ENCODE assay signal across 1 cellular context in the genomic region with DNA sequence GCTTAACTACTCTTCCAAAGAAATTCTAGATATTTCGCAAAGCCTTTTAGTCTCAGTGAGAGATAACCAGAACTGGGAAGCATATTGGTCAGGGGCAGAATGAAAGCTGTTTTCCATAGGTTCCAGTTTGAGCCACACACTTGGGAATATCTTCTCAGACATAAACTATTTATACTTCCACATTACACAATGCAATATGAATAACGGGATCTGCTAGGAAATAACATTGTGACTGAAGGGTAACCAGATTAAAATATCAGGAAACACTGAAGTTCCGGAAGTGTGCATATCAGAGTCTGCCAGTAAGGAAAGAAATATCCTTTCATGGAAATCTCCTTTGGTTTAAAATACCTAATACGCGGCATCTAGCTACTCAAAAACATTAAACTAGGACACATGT.
TF ChIP-seq lines count a peak whose summit lies in the region.

No MANE protein-coding gene starts in this region.

TF ChIP-seq in WTC11, 78 proteins besides CTCF, POLR2A, EP300 and RAD21 (continued from another document):
- TF ChIP-seq, protein P1, sequence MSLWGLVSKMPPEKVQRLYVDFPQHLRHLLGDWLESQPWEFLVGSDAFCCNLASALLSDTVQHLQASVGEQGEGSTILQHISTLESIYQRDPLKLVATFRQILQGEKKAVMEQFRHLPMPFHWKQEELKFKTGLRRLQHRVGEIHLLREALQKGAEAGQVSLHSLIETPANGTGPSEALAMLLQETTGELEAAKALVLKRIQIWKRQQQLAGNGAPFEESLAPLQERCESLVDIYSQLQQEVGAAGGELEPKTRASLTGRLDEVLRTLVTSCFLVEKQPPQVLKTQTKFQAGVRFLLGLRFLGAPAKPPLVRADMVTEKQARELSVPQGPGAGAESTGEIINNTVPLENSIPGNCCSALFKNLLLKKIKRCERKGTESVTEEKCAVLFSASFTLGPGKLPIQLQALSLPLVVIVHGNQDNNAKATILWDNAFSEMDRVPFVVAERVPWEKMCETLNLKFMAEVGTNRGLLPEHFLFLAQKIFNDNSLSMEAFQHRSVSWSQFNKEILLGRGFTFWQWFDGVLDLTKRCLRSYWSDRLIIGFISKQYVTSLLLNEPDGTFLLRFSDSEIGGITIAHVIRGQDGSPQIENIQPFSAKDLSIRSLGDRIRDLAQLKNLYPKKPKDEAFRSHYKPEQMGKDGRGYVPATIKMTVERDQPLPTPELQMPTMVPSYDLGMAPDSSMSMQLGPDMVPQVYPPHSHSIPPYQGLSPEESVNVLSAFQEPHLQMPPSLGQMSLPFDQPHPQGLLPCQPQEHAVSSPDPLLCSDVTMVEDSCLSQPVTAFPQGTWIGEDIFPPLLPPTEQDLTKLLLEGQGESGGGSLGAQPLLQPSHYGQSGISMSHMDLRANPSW (CRISPR knock-in tag; conservative IDR thresholded peaks at IDR 0.05; ENCODE audit: low read depth): no peak
- TF ChIP-seq NFATC4 (CRISPR knock-in tag; IDR thresholded peaks at IDR 0.05): no peak
- TF ChIP-seq, protein P2, sequence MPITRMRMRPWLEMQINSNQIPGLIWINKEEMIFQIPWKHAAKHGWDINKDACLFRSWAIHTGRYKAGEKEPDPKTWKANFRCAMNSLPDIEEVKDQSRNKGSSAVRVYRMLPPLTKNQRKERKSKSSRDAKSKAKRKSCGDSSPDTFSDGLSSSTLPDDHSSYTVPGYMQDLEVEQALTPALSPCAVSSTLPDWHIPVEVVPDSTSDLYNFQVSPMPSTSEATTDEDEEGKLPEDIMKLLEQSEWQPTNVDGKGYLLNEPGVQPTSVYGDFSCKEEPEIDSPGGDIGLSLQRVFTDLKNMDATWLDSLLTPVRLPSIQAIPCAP (CRISPR knock-in tag; IDR thresholded peaks at IDR 0.05): no peak
- TF ChIP-seq NFE2L1 (CRISPR knock-in tag; IDR thresholded peaks at IDR 0.05): no peak
- TF ChIP-seq, protein P3, sequence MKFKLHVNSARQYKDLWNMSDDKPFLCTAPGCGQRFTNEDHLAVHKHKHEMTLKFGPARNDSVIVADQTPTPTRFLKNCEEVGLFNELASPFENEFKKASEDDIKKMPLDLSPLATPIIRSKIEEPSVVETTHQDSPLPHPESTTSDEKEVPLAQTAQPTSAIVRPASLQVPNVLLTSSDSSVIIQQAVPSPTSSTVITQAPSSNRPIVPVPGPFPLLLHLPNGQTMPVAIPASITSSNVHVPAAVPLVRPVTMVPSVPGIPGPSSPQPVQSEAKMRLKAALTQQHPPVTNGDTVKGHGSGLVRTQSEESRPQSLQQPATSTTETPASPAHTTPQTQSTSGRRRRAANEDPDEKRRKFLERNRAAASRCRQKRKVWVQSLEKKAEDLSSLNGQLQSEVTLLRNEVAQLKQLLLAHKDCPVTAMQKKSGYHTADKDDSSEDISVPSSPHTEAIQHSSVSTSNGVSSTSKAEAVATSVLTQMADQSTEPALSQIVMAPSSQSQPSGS (CRISPR knock-in tag; IDR thresholded peaks at IDR 0.05; ENCODE audit: borderline replicate concordance, low read depth): no peak
- TF ChIP-seq, protein P4, sequence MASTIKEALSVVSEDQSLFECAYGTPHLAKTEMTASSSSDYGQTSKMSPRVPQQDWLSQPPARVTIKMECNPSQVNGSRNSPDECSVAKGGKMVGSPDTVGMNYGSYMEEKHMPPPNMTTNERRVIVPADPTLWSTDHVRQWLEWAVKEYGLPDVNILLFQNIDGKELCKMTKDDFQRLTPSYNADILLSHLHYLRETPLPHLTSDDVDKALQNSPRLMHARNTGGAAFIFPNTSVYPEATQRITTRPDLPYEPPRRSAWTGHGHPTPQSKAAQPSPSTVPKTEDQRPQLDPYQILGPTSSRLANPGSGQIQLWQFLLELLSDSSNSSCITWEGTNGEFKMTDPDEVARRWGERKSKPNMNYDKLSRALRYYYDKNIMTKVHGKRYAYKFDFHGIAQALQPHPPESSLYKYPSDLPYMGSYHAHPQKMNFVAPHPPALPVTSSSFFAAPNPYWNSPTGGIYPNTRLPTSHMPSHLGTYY (CRISPR knock-in tag; IDR thresholded peaks at IDR 0.05): no peak
- TF ChIP-seq, protein P5, sequence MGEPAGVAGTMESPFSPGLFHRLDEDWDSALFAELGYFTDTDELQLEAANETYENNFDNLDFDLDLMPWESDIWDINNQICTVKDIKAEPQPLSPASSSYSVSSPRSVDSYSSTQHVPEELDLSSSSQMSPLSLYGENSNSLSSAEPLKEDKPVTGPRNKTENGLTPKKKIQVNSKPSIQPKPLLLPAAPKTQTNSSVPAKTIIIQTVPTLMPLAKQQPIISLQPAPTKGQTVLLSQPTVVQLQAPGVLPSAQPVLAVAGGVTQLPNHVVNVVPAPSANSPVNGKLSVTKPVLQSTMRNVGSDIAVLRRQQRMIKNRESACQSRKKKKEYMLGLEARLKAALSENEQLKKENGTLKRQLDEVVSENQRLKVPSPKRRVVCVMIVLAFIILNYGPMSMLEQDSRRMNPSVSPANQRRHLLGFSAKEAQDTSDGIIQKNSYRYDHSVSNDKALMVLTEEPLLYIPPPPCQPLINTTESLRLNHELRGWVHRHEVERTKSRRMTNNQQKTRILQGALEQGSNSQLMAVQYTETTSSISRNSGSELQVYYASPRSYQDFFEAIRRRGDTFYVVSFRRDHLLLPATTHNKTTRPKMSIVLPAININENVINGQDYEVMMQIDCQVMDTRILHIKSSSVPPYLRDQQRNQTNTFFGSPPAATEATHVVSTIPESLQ (CRISPR knock-in tag; IDR thresholded peaks at IDR 0.05): no peak
- no peak for TF ChIP-seq SOX15 (CRISPR knock-in tag; IDR thresholded peaks at IDR 0.05)
- TF ChIP-seq, protein P6, sequence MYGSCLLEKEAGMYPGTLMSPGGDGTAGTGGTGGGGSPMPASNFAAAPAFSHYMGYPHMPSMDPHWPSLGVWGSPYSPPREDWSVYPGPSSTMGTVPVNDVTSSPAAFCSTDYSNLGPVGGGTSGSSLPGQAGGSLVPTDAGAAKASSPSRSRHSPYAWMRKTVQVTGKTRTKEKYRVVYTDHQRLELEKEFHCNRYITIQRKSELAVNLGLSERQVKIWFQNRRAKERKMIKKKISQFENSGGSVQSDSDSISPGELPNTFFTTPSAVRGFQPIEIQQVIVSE (CRISPR knock-in tag; IDR thresholded peaks at IDR 0.05; ENCODE audit: borderline replicate concordance): no peak
- no peak for TF ChIP-seq CREB1 (CRISPR knock-in tag; IDR thresholded peaks at IDR 0.05)
- TF ChIP-seq PRRX2 (CRISPR knock-in tag; IDR thresholded peaks at IDR 0.05): no peak
- no peak for TF ChIP-seq ESRRA (CRISPR knock-in tag; IDR thresholded peaks at IDR 0.05; ENCODE audit: borderline replicate concordance)
- TF ChIP-seq, protein P7, sequence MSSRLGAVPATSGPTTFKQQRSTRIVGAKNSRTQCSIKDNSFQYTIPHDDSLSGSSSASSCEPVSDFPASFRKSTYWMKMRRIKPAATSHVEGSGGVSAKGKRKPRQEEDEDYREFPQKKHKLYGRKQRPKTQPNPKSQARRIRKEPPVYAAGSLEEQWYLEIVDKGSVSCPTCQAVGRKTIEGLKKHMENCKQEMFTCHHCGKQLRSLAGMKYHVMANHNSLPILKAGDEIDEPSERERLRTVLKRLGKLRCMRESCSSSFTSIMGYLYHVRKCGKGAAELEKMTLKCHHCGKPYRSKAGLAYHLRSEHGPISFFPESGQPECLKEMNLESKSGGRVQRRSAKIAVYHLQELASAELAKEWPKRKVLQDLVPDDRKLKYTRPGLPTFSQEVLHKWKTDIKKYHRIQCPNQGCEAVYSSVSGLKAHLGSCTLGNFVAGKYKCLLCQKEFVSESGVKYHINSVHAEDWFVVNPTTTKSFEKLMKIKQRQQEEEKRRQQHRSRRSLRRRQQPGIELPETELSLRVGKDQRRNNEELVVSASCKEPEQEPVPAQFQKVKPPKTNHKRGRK (CRISPR knock-in tag; IDR thresholded peaks at IDR 0.05; ENCODE audit: borderline replicate concordance): no peak
